19 cellular contexts compared by ENCODE assay signal in the genomic region with DNA sequence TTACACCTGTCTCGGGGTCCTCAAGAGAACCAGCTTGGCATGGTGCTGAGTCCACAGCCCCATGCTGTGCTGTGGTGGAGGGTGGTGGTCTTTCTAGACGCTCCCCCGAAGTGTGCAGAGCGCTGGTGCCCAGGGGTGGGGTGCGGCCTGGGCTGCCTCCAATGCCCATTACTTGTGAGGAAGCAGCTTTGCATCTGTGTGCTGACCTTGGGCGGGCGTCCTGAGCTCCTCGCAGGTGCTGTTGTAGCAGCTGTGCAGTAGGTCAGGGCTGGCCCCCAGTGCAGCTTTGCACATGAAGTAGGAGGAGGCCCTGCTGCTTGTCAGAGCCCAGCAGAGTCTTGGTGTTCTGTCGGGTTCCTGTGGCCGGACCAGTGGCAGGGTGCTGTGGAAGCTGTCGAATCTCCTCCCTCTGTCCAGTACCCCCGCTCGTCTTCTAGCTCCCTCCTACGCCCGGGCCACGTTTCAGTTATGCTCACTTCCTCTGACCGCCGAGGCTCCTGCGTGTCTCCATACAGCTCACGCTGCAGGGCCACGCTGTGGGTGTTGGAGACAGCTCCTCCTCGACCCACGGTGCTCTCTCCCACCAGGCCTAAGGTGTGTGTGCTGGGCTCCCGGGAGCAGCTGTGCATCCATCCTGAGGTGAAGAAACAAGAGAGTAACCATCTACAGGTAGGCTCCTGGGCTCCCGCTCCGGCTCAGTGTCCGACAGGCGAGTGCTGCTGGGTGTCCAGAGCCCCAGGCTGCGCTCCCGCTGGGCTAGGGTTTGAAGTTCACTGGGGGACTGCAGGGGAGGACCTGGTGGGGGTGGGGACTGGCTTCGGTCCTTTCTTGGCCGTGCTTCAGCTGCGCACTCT. TPM values are rescaled to one million over a fixed set of nuclear protein-coding genes. Genes with fewer than 3 reads are reported as not detected.
A peak's percentile ranks its signal among the peaks of the same experiment; 100 is the strongest.
DNase-seq lines count a peak whose midpoint lies in the region; ATAC-seq and TF ChIP-seq lines count a peak whose summit lies in the region.
"Had no signal": no experiment of that assay in that cellular context is flagged by ENCODE, and none has a peak within 500 bp of the region (broad histone marks: within the 10 kb centered on the region; RNA-seq: fewer than 3 reads in every experiment).

No MANE protein-coding gene starts in this region.

- POLR2A ChIA-PET in RWPE1 (lab: Yijun Ruan, JAX; ENCODE audit: low non-redundant PET), result interaction anchor here (0.5 to 1.1 kb wide), 2 partner anchors 20 to 133 kb away, joined by 3 read pairs; no protein-coding TSS in a partner anchor

- no peak overlapping the region for H3K4me3 ChIP-seq in coronary artery
- H3K4me3 ChIP-seq: A549 had no signal

- CTCF ChIA-PET in RWPE1 (lab: Yijun Ruan, JAX), result interaction anchor here (0.5 to 1.0 kb wide), 3 partner anchors 124 to 1365 kb away, joined by 4 to 6 read pairs (median 6); partner anchors contain the start of gene PTK6

- no peak overlapping the region for H3K4me3 Mint-ChIP-seq in chondrocyte (ENCODE audit: unreplicated experiment)
- H3K4me3 Mint-ChIP-seq in neural crest cell, result peak overlapping the region; percentile 59
- no peak overlapping the region for H3K4me3 Mint-ChIP-seq in stimulated activated naive B cell treated with anti-CD40 and anti-IgM and Interleukin-4, amounts not matched to agents 10 μg/mL and 1 μg/mL and 100 μg/mL, for 72 hours
- H3K4me3 Mint-ChIP-seq: CD8-positive, alpha-beta T cell; HFFc6 had no signal

- H3K4me1 Mint-ChIP-seq in chondrocyte (ENCODE audit: low read depth) (peaks cover 20% of the 10 kb centered on the region), neural crest cell (peaks cover 23% of the 10 kb centered on the region)
- peaks cover 9 to 31% of the 10 kb centered on the region in 2 donors for H3K4me1 Mint-ChIP-seq in stimulated activated naive B cell treated with anti-CD40 and anti-IgM and Interleukin-4, amounts not matched to agents 10 μg/mL and 1 μg/mL and 100 μg/mL, for 72 hours

- ATAC-seq in stimulated activated naive B cell treated with anti-CD40 and anti-IgM and Interleukin-4, amounts not matched to agents 10 μg/mL and 1 μg/mL and 100 μg/mL, for 72 hours (replicated peaks), result no peak
- ATAC-seq: A549; CD8-positive, alpha-beta T cell had no signal

- H3K27ac Mint-ChIP-seq in chondrocyte (ENCODE audit: unreplicated experiment) (no peak overlapping the region), neural crest cell (ENCODE audit: unreplicated experiment) (no peak overlapping the region)
- peak overlapping the region; percentile 32 for H3K27ac Mint-ChIP-seq in stimulated activated naive B cell treated with anti-CD40 and anti-IgM and Interleukin-4, amounts not matched to agents 10 μg/mL and 1 μg/mL and 100 μg/mL, for 72 hours
- H3K27ac Mint-ChIP-seq: CD8-positive, alpha-beta T cell; HFFc6 had no signal

- no peak for TF ChIP-seq CTCF in RWPE1 (conservative IDR thresholded peaks at IDR 0.05; ENCODE audit: low read depth)
- TF ChIP-seq CTCF in chondrocyte (IDR thresholded peaks at IDR 0.05), result no peak
- TF ChIP-seq CTCF in neural crest cell (conservative IDR thresholded peaks at IDR 0.05), result no peak
- TF ChIP-seq CTCF in coronary artery (IDR thresholded peaks at IDR 0.05), result no peak

- H3K27me3 Mint-ChIP-seq in chondrocyte (ENCODE audit: low read depth), result no peaks in the 10 kb centered on the region
- no peaks in the 10 kb centered on the region for H3K27me3 Mint-ChIP-seq in neural crest cell (ENCODE audit: low read depth)
- H3K27me3 Mint-ChIP-seq in stimulated activated naive B cell treated with anti-CD40 and anti-IgM and Interleukin-4, amounts not matched to agents 10 μg/mL and 1 μg/mL and 100 μg/mL, for 72 hours, result no peaks in the 10 kb centered on the region

- DNase-seq in RWPE1 (ENCODE audit: low spot score) (no peak), chondrocyte (ENCODE audit: low spot score) (peak; percentile 93), neural crest cell (ENCODE audit: low read depth, low spot score) (no peak), coronary artery (ENCODE audit: low spot score) (no peak), HK-2 (ENCODE audit: unreplicated experiment) (no peak), inferior parietal cortex (ENCODE audit: extremely low spot score) (no peak)
- no peak for DNase-seq in stimulated activated naive B cell treated with anti-CD40 and anti-IgM and Interleukin-4, amounts not matched to agents 10 μg/mL and 1 μg/mL and 100 μg/mL, for 72 hours
- DNase-seq: BE2C; CD8-positive, alpha-beta T cell; COR-L47; DMS153; DMS79 treated with DMSO at 0.1 percent for 48 hours; EL; HCEC 1CT; HFFc6; IMR-90 had no signal

- peaks cover 12% of the 10 kb centered on the region for H3K36me3 Mint-ChIP-seq in chondrocyte (ENCODE audit: low read depth)
- H3K36me3 Mint-ChIP-seq in neural crest cell (ENCODE audit: low read depth), result no peaks in the 10 kb centered on the region
- H3K36me3 Mint-ChIP-seq in stimulated activated naive B cell treated with anti-CD40 and anti-IgM and Interleukin-4, amounts not matched to agents 10 μg/mL and 1 μg/mL and 100 μg/mL, for 72 hours, result peaks cover 26 to 44% of the 10 kb centered on the region in 2 donors

- no peaks in the 10 kb centered on the region for H3K9me3 Mint-ChIP-seq in chondrocyte (ENCODE audit: low read depth)
- no peaks in the 10 kb centered on the region for H3K9me3 Mint-ChIP-seq in neural crest cell
- no peaks in the 10 kb centered on the region for H3K9me3 Mint-ChIP-seq in stimulated activated naive B cell treated with anti-CD40 and anti-IgM and Interleukin-4, amounts not matched to agents 10 μg/mL and 1 μg/mL and 100 μg/mL, for 72 hours
- H3K9me3 Mint-ChIP-seq: CD8-positive, alpha-beta T cell; HFFc6 had no signal

- H3K27ac ChIP-seq in RWPE1, result peak overlapping the region; percentile 18; the same call in 1 of the 2 replicates
- no peak overlapping the region for H3K27ac ChIP-seq in coronary artery
- H3K27ac ChIP-seq: A549, C4-2B had no signal

RNA-seq across cellular contexts. Expression of gene RTEL1, which starts 4.1 kb away (rescaled TPM):
- total RNA-seq in chondrocyte (20.4 to 45.3 TPM (median 21.9 TPM) in 3 replicates), neural crest cell (46.7 and 48.4 TPM in 2 replicates)

RNA-seq across cellular contexts. Expression of gene STMN3, which starts 9.0 kb away (rescaled TPM):
- total RNA-seq in chondrocyte (7.8 to 15.0 TPM (median 7.8 TPM) in 3 replicates), neural crest cell (96.4 and 101 TPM in 2 replicates)

RNA-seq across cellular contexts. Expression of gene TNFRSF6B, which starts 34.3 kb away (rescaled TPM):
- 0.79 to 0.99 TPM in 2 of 3 replicates, not detected in the other for total RNA-seq in chondrocyte
- total RNA-seq in neural crest cell, result not detected in 2 replicates
- total RNA-seq: H1 had no signal

RNA-seq across cellular contexts. Expression of gene GMEB2, which starts 35.3 kb away (rescaled TPM):
- total RNA-seq in chondrocyte (7.8 to 8.5 TPM (median 7.9 TPM) in 3 replicates), neural crest cell (14.6 and 15.2 TPM in 2 replicates)

RNA-seq across cellular contexts. Expression of gene ARFRP1, which starts 45.6 kb away (rescaled TPM):
- 37.8 to 47.4 TPM (median 39.8 TPM) in 3 replicates for total RNA-seq in chondrocyte
- total RNA-seq in neural crest cell, result 41.0 and 42.1 TPM in 2 replicates
